ENCODE assay signal across 8 cellular contexts in genomic region chr2:228048838-228049490, GRCh38.
DNase-seq lines count a peak whose midpoint lies in the region; ATAC-seq and TF ChIP-seq lines count a peak whose summit lies in the region.

No MANE protein-coding gene starts in this region.

- no peaks in the 10 kb centered on the region for H3K36me3 ChIP-seq in iPS DF 6.9 (ENCODE audit: control insufficient read depth, insufficient read depth, low read length)
- no peaks in the 10 kb centered on the region for H3K36me3 ChIP-seq in transverse colon
- no peaks in the 10 kb centered on the region for H3K36me3 ChIP-seq in psoas muscle (ENCODE audit: insufficient read depth in 1 of 2, low read depth in 1 of 2)

- in situ Hi-C loops in transverse colon (cut with MboI; ENCODE audit: low pct_ligation_motif_present in 1 of 4, low pct_unique_long_range_greater_than_20kb in 1 of 4, low sequenced_read_pairs in 3 of 4), result no loop called here

- H3K4me1 ChIP-seq in iPS DF 6.9 (ENCODE audit: control insufficient read depth, insufficient read depth, low read length) (no peaks in the 10 kb centered on the region), transverse colon (no peaks in the 10 kb centered on the region), psoas muscle (no peaks in the 10 kb centered on the region)

- intact Hi-C loops in transverse colon (cut with DNase I; ENCODE audit: low total_unique reads), result no loop called here
- intact Hi-C loops in psoas muscle (cut with DNase I), result no loop called here

- DNase-seq in AG09309 (ENCODE audit: low read depth) (peak; percentile 8), NB4 (ENCODE audit: low read depth) (peak; percentile 34), amniotic stem cell (lab: John Stamatoyannopoulos, UW) (peak; percentile 36), iPS DF 6.9 (ENCODE audit: low read depth, low spot score) (peak; percentile 35), transverse colon (peak; percentile 10), psoas muscle (no peak)

- TF ChIP-seq EP300 in transverse colon (IDR thresholded peaks at IDR 0.05; ENCODE audit: low read depth), result no peak

- WGBS in iPS DF 6.9 (ENCODE audit: insufficient coverage, insufficient read length), result no CpG with 5 or more reads among the region's 5 CpGs
- 16 to 24% methylated on average over 5 of the region's 5 CpGs for WGBS in transverse colon (ENCODE audit: low coverage in 1 of 2), 2 donors
- WGBS in psoas muscle, 3 donors, result 23 to 26% (median 24%) methylated on average over 5 of the region's 5 CpGs

- H3K4me3 ChIP-seq in AG09309 (ENCODE audit: control insufficient read depth, low read depth, low read length) (no peak overlapping the region), NB4 (ENCODE audit: low read depth, low read length) (no peak overlapping the region), iPS DF 6.9 (ENCODE audit: low read length) (no peak overlapping the region), transverse colon (no peak overlapping the region), psoas muscle (no peak overlapping the region)

- H3K27ac ChIP-seq in iPS DF 6.9 (ENCODE audit: low read length) (no peak overlapping the region), transverse colon (no peak overlapping the region), psoas muscle (no peak overlapping the region)

- no peaks in the 10 kb centered on the region for H3K9me3 ChIP-seq in iPS DF 6.9 (ENCODE audit: control insufficient read depth, insufficient read depth, low read length)
- no peaks in the 10 kb centered on the region for H3K9me3 ChIP-seq in transverse colon
- H3K9me3 ChIP-seq in psoas muscle, result no peaks in the 10 kb centered on the region

- TF ChIP-seq CTCF in AG09309 (IDR thresholded peaks at IDR 0.05; ENCODE audit: control insufficient read depth, insufficient read depth, low read depth, low read length, missing control alignments), result peak; percentile 64
- TF ChIP-seq CTCF in NB4 (IDR thresholded peaks at IDR 0.05; ENCODE audit: low read depth, low read length), result peak; percentile 51
- TF ChIP-seq CTCF in transverse colon (IDR thresholded peaks at IDR 0.05), result peak; percentile 24 to 39 (median 33)
- TF ChIP-seq CTCF in psoas muscle (IDR thresholded peaks at IDR 0.05), result no peak

- no peaks in the 10 kb centered on the region for H3K27me3 ChIP-seq in iPS DF 6.9 (ENCODE audit: control insufficient read depth, insufficient read depth, low read length)
- no peaks in the 10 kb centered on the region for H3K27me3 ChIP-seq in transverse colon
- no peaks in the 10 kb centered on the region for H3K27me3 ChIP-seq in psoas muscle (ENCODE audit: insufficient read depth in 3 of 3, low read length in 2 of 3)

- ATAC-seq in GM19351 (IDR thresholded peaks at IDR 0.05; ENCODE audit: unreplicated experiment) (peak; percentile 72), HG02840 (IDR thresholded peaks at IDR 0.05; ENCODE audit: low FRiP score, unreplicated experiment) (no peak), psoas muscle (no peak)

- TF ChIP-seq POLR2A in NB4 (IDR thresholded peaks at IDR 0.05; ENCODE audit: extremely low read depth, insufficient read length) (no peak), transverse colon (IDR thresholded peaks at IDR 0.05) (no peak)

Comparison
In these comparisons a context has a peak if more than half of its experiments do, and no peak if none do; other contexts are left out.
1. DNase-seq: peak in AG09309 (single experiment), NB4 (single experiment), amniotic stem cell (single experiment), iPS DF 6.9 (single experiment) and transverse colon (single experiment); none in psoas muscle (0 of 2).